Comparison of ENCODE assay signal across 8 cellular contexts in the genomic region with DNA sequence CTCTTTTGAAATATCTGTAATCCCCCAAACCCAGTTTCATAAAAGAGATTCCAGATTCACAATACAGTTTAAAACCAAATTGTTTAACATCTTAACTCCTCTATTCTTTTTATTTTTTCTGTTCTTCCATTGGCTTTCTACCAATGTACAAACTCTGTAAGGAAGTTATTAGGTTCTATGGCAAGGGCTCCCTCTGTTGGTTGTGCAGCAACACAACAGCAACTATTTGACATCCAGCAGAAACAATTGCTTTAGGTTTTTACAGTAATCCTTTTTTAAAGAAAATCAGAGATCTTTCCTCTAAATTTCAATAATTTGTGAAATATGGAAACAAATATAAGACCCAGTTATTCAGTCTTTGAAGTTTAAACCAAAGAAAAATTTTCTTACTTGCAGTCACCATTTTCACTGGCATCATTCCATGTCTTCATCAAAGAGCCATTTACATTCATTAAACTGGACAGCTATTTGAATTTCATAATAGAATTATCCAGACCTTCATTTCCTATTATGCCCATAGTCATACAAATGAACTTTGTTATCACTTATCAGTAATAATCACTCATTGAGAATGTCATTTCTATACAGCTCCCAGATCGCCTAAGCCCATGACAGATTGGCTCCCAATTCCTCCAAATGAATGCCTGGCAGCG. TPM values are rescaled to one million over a fixed set of nuclear protein-coding genes. Genes with fewer than 3 reads are reported as not detected.
A peak's percentile ranks its signal among the peaks of the same experiment; 100 is the strongest.
DNase-seq lines count a peak whose midpoint lies in the region; ATAC-seq and TF ChIP-seq lines count a peak whose summit lies in the region.

No MANE protein-coding gene starts in this region.

- CTCF ChIA-PET in activated CD8-positive, alpha-beta T cell treated with anti-CD3 and anti-CD28 coated beads, Interleukin-2, amount 10 ng/mL, durations not matched to agents 7 days and 5 days (lab: Charles Lee), result interaction anchor here (0.5 to 6.1 kb wide), 61 partner anchors 8 to 822 kb away, joined by 3 to 94 read pairs (median 3); partner anchors contain the start of genes C1orf185, CDKN2C and FAF1

- H3K9me3 Mint-ChIP-seq in activated CD8-positive, alpha-beta T cell treated with anti-CD3 and anti-CD28 coated beads, Interleukin-2, amount 10 ng/mL, durations not matched to agents 7 days and 5 days (ENCODE audit: insufficient read depth), result no peaks in the 10 kb centered on the region

- 55 to 61% (median 60%) methylated on average over 2 of the region's 2 CpGs for WGBS in psoas muscle, 3 donors

- H3K4me3 Mint-ChIP-seq in activated CD8-positive, alpha-beta T cell treated with anti-CD3 and anti-CD28 coated beads, Interleukin-2, amount 10 ng/mL, durations not matched to agents 7 days and 5 days, result no peak overlapping the region

- ATAC-seq in HG03342 (IDR thresholded peaks at IDR 0.05; ENCODE audit: unreplicated experiment), result peak; percentile 58
- ATAC-seq in activated CD8-positive, alpha-beta T cell treated with anti-CD3 and anti-CD28 coated beads, Interleukin-2, amount 10 ng/mL, durations not matched to agents 7 days and 5 days, result no peak
- peak in 2 of 4 donors; percentile 54 to 78 for ATAC-seq in psoas muscle
- no peak for ATAC-seq in HG03135 (IDR thresholded peaks at IDR 0.05; ENCODE audit: unreplicated experiment)
- ATAC-seq in HG03571 (IDR thresholded peaks at IDR 0.05; ENCODE audit: unreplicated experiment), result no peak

- POLR2A ChIA-PET in activated CD8-positive, alpha-beta T cell treated with anti-CD3 and anti-CD28 coated beads, Interleukin-2, amount 10 ng/mL, durations not matched to agents 7 days and 5 days (lab: Charles Lee), result no interaction called here

- H3K27me3 Mint-ChIP-seq in activated CD8-positive, alpha-beta T cell treated with anti-CD3 and anti-CD28 coated beads, Interleukin-2, amount 10 ng/mL, durations not matched to agents 7 days and 5 days (ENCODE audit: low read depth), result no peaks in the 10 kb centered on the region

- peak; percentile 87 for TF ChIP-seq CTCF in psoas muscle (IDR thresholded peaks at IDR 0.05)

- H3K36me3 Mint-ChIP-seq in activated CD8-positive, alpha-beta T cell treated with anti-CD3 and anti-CD28 coated beads, Interleukin-2, amount 10 ng/mL, durations not matched to agents 7 days and 5 days (ENCODE audit: low read depth), result no peaks in the 10 kb centered on the region

- H3K9me3 ChIP-seq in psoas muscle, result no peaks in the 10 kb centered on the region

- no peaks in the 10 kb centered on the region for H3K4me1 Mint-ChIP-seq in activated CD8-positive, alpha-beta T cell treated with anti-CD3 and anti-CD28 coated beads, Interleukin-2, amount 10 ng/mL, durations not matched to agents 7 days and 5 days (ENCODE audit: low read depth)

- H3K4me3 ChIP-seq in psoas muscle, result no peak overlapping the region

- no peak overlapping the region for H3K27ac ChIP-seq in psoas muscle

- H3K27ac Mint-ChIP-seq in activated CD8-positive, alpha-beta T cell treated with anti-CD3 and anti-CD28 coated beads, Interleukin-2, amount 10 ng/mL, durations not matched to agents 7 days and 5 days, result no peak overlapping the region

- peak; percentile 91 for DNase-seq in DMS53 treated with DMSO at 0.1 percent for 48 hours (lab: John Stamatoyannopoulos, UW; ENCODE audit: unreplicated experiment)
- DNase-seq in NCI-H69 (lab: John Stamatoyannopoulos, UW), result peak; percentile 67
- peak; percentile 66 for DNase-seq in activated CD8-positive, alpha-beta T cell treated with anti-CD3 and anti-CD28 coated beads, Interleukin-2, amount 10 ng/mL, durations not matched to agents 7 days and 5 days
- peak; percentile 45 for DNase-seq in foreskin melanocyte
- no peak for DNase-seq in psoas muscle

- no peaks in the 10 kb centered on the region for H3K4me1 ChIP-seq in psoas muscle

- intact Hi-C loops in psoas muscle (cut with DNase I), result loop anchor here (2.0 kb wide), 2 partner anchors 261 to 415 kb away; no protein-coding TSS in a partner anchor

- no peaks in the 10 kb centered on the region for H3K27me3 ChIP-seq in psoas muscle (ENCODE audit: insufficient read depth in 3 of 3, low read length in 2 of 3)

- H3K36me3 ChIP-seq in psoas muscle (ENCODE audit: insufficient read depth in 1 of 2, low read depth in 1 of 2), result no peaks in the 10 kb centered on the region

RNA-seq across cellular contexts. Expression of gene RNF11, which starts 46.5 kb away (rescaled TPM):
- 10 to 100 TPM; 27.5 to 29.0 TPM for total RNA-seq in activated CD8-positive, alpha-beta T cell treated with anti-CD3 and anti-CD28 coated beads, Interleukin-2, amount 10 ng/mL, durations not matched to agents 7 days and 5 days
- 100 to 1,000 TPM; 102 to 113 (median 107) TPM for total RNA-seq in psoas muscle
- 100 to 1,000 TPM in 1 of 3 donors, 10 to 100 TPM in 2; 64.3 to 137 (median 71.2) TPM for polyA plus RNA-seq in psoas muscle

Comparison
In these comparisons a context has a peak if more than half of its experiments do, and no peak if none do; other contexts are left out.
1. DNase-seq: peak in DMS53 treated with DMSO at 0.1 percent for 48 hours (single experiment), NCI-H69 (single experiment), activated CD8-positive, alpha-beta T cell treated with anti-CD3 and anti-CD28 coated beads, Interleukin-2, amount 10 ng/mL, durations not matched to agents 7 days and 5 days (single experiment) and foreskin melanocyte (single experiment); none in psoas muscle (0 of 2).